In genomic region chr2:74488643-74489481, GRCh38 we compare ENCODE assay signal across 1 cellular context.
TF ChIP-seq lines count a peak whose summit lies in the region.

No MANE protein-coding gene starts in this region.

TF ChIP-seq in HepG2, 621 proteins besides CTCF, POLR2A, EP300 and RAD21 (continued from another document):
- TF ChIP-seq, protein P1, sequence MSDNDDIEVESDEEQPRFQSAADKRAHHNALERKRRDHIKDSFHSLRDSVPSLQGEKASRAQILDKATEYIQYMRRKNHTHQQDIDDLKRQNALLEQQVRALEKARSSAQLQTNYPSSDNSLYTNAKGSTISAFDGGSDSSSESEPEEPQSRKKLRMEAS (IDR thresholded peaks at IDR 0.05), result peak; percentile 80
- TF ChIP-seq ZMYM2 (CRISPR knock-in tag; IDR thresholded peaks at IDR 0.05) (peak; percentile 26; the same call in 1 of the 2 replicates), ZNF891 (CRISPR knock-in tag; IDR thresholded peaks at IDR 0.05) (no peak), NCOA5 (CRISPR knock-in tag; IDR thresholded peaks at IDR 0.05) (no peak), ZNF501 (CRISPR knock-in tag; IDR thresholded peaks at IDR 0.05) (0 out of 2 replicates have a peak, but pooled peaks have one; percentile 48), ZBED4 (CRISPR knock-in tag; IDR thresholded peaks at IDR 0.05; ENCODE audit: borderline replicate concordance) (0 out of 2 replicates have a peak, but pooled peaks have one; percentile 52), ZIK1 (CRISPR knock-in tag; IDR thresholded peaks at IDR 0.05; ENCODE audit: borderline replicate concordance, low read depth) (no peak), ZNF205 (CRISPR knock-in tag; IDR thresholded peaks at IDR 0.05) (peak; percentile 79; the same call in 1 of the 2 replicates), HNF4A (CRISPR knock-in tag; IDR thresholded peaks at IDR 0.05) (peak; percentile 95), AHR (CRISPR knock-in tag; IDR thresholded peaks at IDR 0.05) (0 out of 2 replicates have a peak, but pooled peaks have one; percentile 5), RXRA (CRISPR knock-in tag; IDR thresholded peaks at IDR 0.05) (peak; percentile 82; the same call in 1 of the 2 replicates), NFYC (CRISPR knock-in tag; IDR thresholded peaks at IDR 0.05) (peak; percentile 74), HDAC2 (CRISPR knock-in tag; IDR thresholded peaks at IDR 0.05) (peak; percentile 93), JUNB (CRISPR knock-in tag; IDR thresholded peaks at IDR 0.05; ENCODE audit: borderline replicate concordance) (peak; percentile 72; the same call in 1 of the 2 replicates), ZNF121 (CRISPR knock-in tag; IDR thresholded peaks at IDR 0.05) (peak; percentile 96), ZGPAT (CRISPR knock-in tag; IDR thresholded peaks at IDR 0.05) (peak; percentile 87), SMC3 (IDR thresholded peaks at IDR 0.05; ENCODE audit: low read length) (peak; percentile 33; the same call in 1 of the 2 replicates), ZNF256 (CRISPR knock-in tag; conservative IDR thresholded peaks at IDR 0.05) (0 out of 2 replicates have a peak, but pooled peaks have one; percentile 84), HIVEP1 (CRISPR knock-in tag; IDR thresholded peaks at IDR 0.05) (peak; percentile 65; the same call in 1 of the 2 replicates), ZNF335 (CRISPR knock-in tag; IDR thresholded peaks at IDR 0.05) (no peak), BCL6 (CRISPR knock-in tag; IDR thresholded peaks at IDR 0.05) (peak; percentile 88), ZNF879 (CRISPR knock-in tag; IDR thresholded peaks at IDR 0.05) (no peak), TAF1 (CRISPR knock-in tag; IDR thresholded peaks at IDR 0.05) (peak; percentile 42; the same call in 1 of the 2 replicates), ZNF547 (CRISPR knock-in tag; IDR thresholded peaks at IDR 0.05) (peak; percentile 64), ZNF562 (CRISPR knock-in tag; IDR thresholded peaks at IDR 0.05; ENCODE audit: borderline replicate concordance) (0 out of 2 replicates have a peak, but pooled peaks have one; percentile 25), GATAD1 (CRISPR knock-in tag; IDR thresholded peaks at IDR 0.05) (peak; percentile 20; the same call in 1 of the 2 replicates), KAT7 (CRISPR knock-in tag; IDR thresholded peaks at IDR 0.05; ENCODE audit: borderline replicate concordance) (0 out of 2 replicates have a peak, but pooled peaks have one; percentile 73), SIN3A (IDR thresholded peaks at IDR 0.05; ENCODE audit: borderline replicate concordance, low read depth, low read length) (no peak), ZNF569 (CRISPR knock-in tag; IDR thresholded peaks at IDR 0.05; ENCODE audit: borderline replicate concordance) (no peak)
- TF ChIP-seq, protein P2, sequence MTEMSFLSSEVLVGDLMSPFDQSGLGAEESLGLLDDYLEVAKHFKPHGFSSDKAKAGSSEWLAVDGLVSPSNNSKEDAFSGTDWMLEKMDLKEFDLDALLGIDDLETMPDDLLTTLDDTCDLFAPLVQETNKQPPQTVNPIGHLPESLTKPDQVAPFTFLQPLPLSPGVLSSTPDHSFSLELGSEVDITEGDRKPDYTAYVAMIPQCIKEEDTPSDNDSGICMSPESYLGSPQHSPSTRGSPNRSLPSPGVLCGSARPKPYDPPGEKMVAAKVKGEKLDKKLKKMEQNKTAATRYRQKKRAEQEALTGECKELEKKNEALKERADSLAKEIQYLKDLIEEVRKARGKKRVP (CRISPR knock-in tag; IDR thresholded peaks at IDR 0.05), result peak in 1 of 2 experiments; percentile 80; a peak in 2 of 4 replicates
